8 cellular contexts compared by ENCODE assay signal in genomic region chr13:20197361-20197834, GRCh38. TPM values are rescaled to one million over a fixed set of nuclear protein-coding genes. Genes with fewer than 3 reads are reported as not detected.
DNase-seq lines count a peak whose midpoint lies in the region; ATAC-seq, FAIRE-seq and TF ChIP-seq lines count a peak whose summit lies in the region.

No MANE protein-coding gene starts in this region.

- peaks cover 4% of the 10 kb centered on the region for H3K9me3 Mint-ChIP-seq in activated T-cell treated with anti-CD3 and anti-CD28 coated beads, Interleukin-2, amount 50 U/mL, for 4 hours

- WGBS in liver: 4% methylated on average over 5 of the region's 5 CpGs

- H3K27ac ChIP-seq in liver (ENCODE audit: low read depth in 1 of 2, low read length in 2 of 2): no peak overlapping the region
- no peak overlapping the region for H3K27ac ChIP-seq in uterus

- peak; percentile 61 for DNase-seq in D341Med (ENCODE audit: low spot score)
- DNase-seq in NCI-H748 treated with DMSO at 0.1 percent for 48 hours (lab: John Stamatoyannopoulos, UW): peak; percentile 85
- peak; percentile 59 for DNase-seq in bronchial epithelial cell (ENCODE audit: low read depth)
- no peak for DNase-seq in uterus
- no peak for DNase-seq in activated T-cell treated with anti-CD3 and anti-CD28 coated beads, Interleukin-2, amount 50 U/mL, for 4 hours
- DNase-seq in activated CD4-positive, CD25-positive, alpha-beta regulatory T cell (lab: John Stamatoyannopoulos, UW): no peak

- H3K36me3 ChIP-seq in bronchial epithelial cell (ENCODE audit: control insufficient read depth, insufficient read depth, low read length) (no peaks in the 10 kb centered on the region), liver (ENCODE audit: control insufficient read depth in 4 of 4, insufficient read depth in 3 of 4, low read depth in 1 of 4, low read length in 3 of 4) (no peaks in the 10 kb centered on the region), uterus (no peaks in the 10 kb centered on the region)

- TF ChIP-seq CTCF in bronchial epithelial cell (IDR thresholded peaks at IDR 0.05; ENCODE audit: insufficient read depth, low read length, severe bottlenecking): peak; percentile 69
- TF ChIP-seq CTCF in liver (IDR thresholded peaks at IDR 0.05; ENCODE audit: low read depth, low read length, missing input control): peak; percentile 80
- TF ChIP-seq CTCF in uterus (IDR thresholded peaks at IDR 0.05): peak in 3 of 4 experiments; percentile 47 to 63 (median 58)

- FAIRE-seq in bronchial epithelial cell (lab: Jason Lieb, UNC): no peak

- H3K36me3 Mint-ChIP-seq in activated T-cell treated with anti-CD3 and anti-CD28 coated beads, Interleukin-2, amount 50 U/mL, for 4 hours (ENCODE audit: insufficient read depth): no peaks in the 10 kb centered on the region

- no peak overlapping the region for H3K4me3 ChIP-seq in bronchial epithelial cell (ENCODE audit: low read depth, low read length)
- H3K4me3 ChIP-seq in liver (ENCODE audit: low read depth in 1 of 3, low read length in 3 of 3): no peak overlapping the region
- no peak overlapping the region for H3K4me3 ChIP-seq in uterus

- H3K27me3 ChIP-seq in bronchial epithelial cell (ENCODE audit: control insufficient read depth, insufficient read depth, low read length) (no peaks in the 10 kb centered on the region), liver (ENCODE audit: control insufficient read depth in 4 of 4, insufficient read depth in 4 of 4, low read length in 3 of 4) (no peaks in the 10 kb centered on the region), uterus (peaks cover 0 to 12% of the 10 kb centered on the region in 2 donors)

- peaks cover 43% of the 10 kb centered on the region for H3K27me3 Mint-ChIP-seq in activated T-cell treated with anti-CD3 and anti-CD28 coated beads, Interleukin-2, amount 50 U/mL, for 4 hours (ENCODE audit: low read depth)

- TF ChIP-seq RAD21 in liver (IDR thresholded peaks at IDR 0.05): peak; percentile 86 to 87

- H3K9ac ChIP-seq in liver (ENCODE audit: low read depth in 1 of 2, low read length in 2 of 2): no peak overlapping the region

- ATAC-seq in GM21723 (IDR thresholded peaks at IDR 0.05; ENCODE audit: unreplicated experiment): peak; percentile 48
- ATAC-seq in activated T-cell treated with anti-CD3 and anti-CD28 coated beads, Interleukin-2, amount 50 U/mL, for 4 hours: no peak

- no peak for TF ChIP-seq POLR2A in uterus (IDR thresholded peaks at IDR 0.05)

- H3K4me1 Mint-ChIP-seq in activated T-cell treated with anti-CD3 and anti-CD28 coated beads, Interleukin-2, amount 50 U/mL, for 4 hours (ENCODE audit: low read depth): peaks cover 22% of the 10 kb centered on the region

- intact Hi-C loops in uterus (cut with DNase I; ENCODE audit: low total_unique reads): no loop called here

- H3K9me3 ChIP-seq in liver (ENCODE audit: control insufficient read depth in 4 of 4, low read length in 3 of 4): no peaks in the 10 kb centered on the region
- no peaks in the 10 kb centered on the region for H3K9me3 ChIP-seq in uterus

- H3K4me1 ChIP-seq in liver (ENCODE audit: control insufficient read depth in 4 of 4, insufficient read depth in 4 of 4, low read length in 3 of 4) (peaks cover 18 to 34% (median 24%) of the 10 kb centered on the region in 4 donors), uterus (peaks cover 0 to 10% of the 10 kb centered on the region in 2 donors)

- no peak overlapping the region for H3K4me3 Mint-ChIP-seq in activated T-cell treated with anti-CD3 and anti-CD28 coated beads, Interleukin-2, amount 50 U/mL, for 4 hours

TF ChIP-seq in liver, 16 proteins besides CTCF, POLR2A, EP300 and RAD21:
- no peak for TF ChIP-seq ZBTB33 (IDR thresholded peaks at IDR 0.05)
- TF ChIP-seq NR2F2 (IDR thresholded peaks at IDR 0.05): no peak
- TF ChIP-seq HNF4A (conservative IDR thresholded peaks at IDR 0.05): peak; percentile 12 to 13
- TF ChIP-seq MAX (IDR thresholded peaks at IDR 0.05): no peak
- peak in 1 of 2 donors; percentile 9 for TF ChIP-seq RXRA (IDR thresholded peaks at IDR 0.05)
- no peak for TF ChIP-seq JUND (IDR thresholded peaks at IDR 0.05)
- no peak for TF ChIP-seq TAF1 (conservative IDR thresholded peaks at IDR 0.05)
- no peak for TF ChIP-seq SP1 (IDR thresholded peaks at IDR 0.05)
- TF ChIP-seq FOXA1 (IDR thresholded peaks at IDR 0.05): no peak
- no peak for TF ChIP-seq REST (IDR thresholded peaks at IDR 0.05)
- TF ChIP-seq HNF4G (IDR thresholded peaks at IDR 0.05): no peak

RNA-seq across cellular contexts. Expression of gene GJB2, which starts 4.7 kb away (rescaled TPM):
- 192 and 432 TPM in 2 replicates for total RNA-seq in bronchial epithelial cell
- total RNA-seq in liver: 10 to 100 TPM in 1 of 2 donors, 1 to 10 TPM in 1; 8.0 to 50.1 TPM
- polyA plus RNA-seq in liver: 10 to 100 TPM; 17.6 to 23.6 TPM
- total RNA-seq in uterus: 1 to 10 TPM in 2 of 4 donors, not detected in 2; 1.2 to 2.5 TPM
- total RNA-seq in activated T-cell treated with anti-CD3 and anti-CD28 coated beads, Interleukin-2, amount 50 U/mL, for 4 hours: 1 to 10 TPM; 2.4 to 4.8 (median 4.4) TPM

RNA-seq across cellular contexts. Expression of gene GJB6, which starts 34.7 kb away (rescaled TPM):
- total RNA-seq in bronchial epithelial cell: 32.6 and 99.9 TPM in 2 replicates
- total RNA-seq in liver: under 1 TPM in 1 of 2 donors, not detected in 1; 0.08 TPM
- polyA plus RNA-seq in liver: under 1 TPM in 1 of 2 donors, not detected in 1; 0.06 TPM
- under 1 TPM in 1 of 4 donors, not detected in 3; 0.41 TPM for total RNA-seq in uterus
- 1 to 10 TPM; 3.1 to 5.1 (median 3.7) TPM for total RNA-seq in activated T-cell treated with anti-CD3 and anti-CD28 coated beads, Interleukin-2, amount 50 U/mL, for 4 hours

RNA-seq across cellular contexts. Expression of gene GJA3, which starts 36.5 kb away (rescaled TPM):
- total RNA-seq in bronchial epithelial cell: 0.26 and 1.5 TPM in 2 replicates
- total RNA-seq in liver: under 1 TPM in 1 of 2 donors, not detected in 1; 0.05 TPM
- under 1 TPM in 1 of 2 donors, not detected in 1; 0.02 TPM for polyA plus RNA-seq in liver
- under 1 TPM in 2 of 4 donors, not detected in 2; 0.07 to 0.37 TPM for total RNA-seq in uterus
- total RNA-seq in activated T-cell treated with anti-CD3 and anti-CD28 coated beads, Interleukin-2, amount 50 U/mL, for 4 hours: under 1 TPM; 0.08 to 0.53 (median 0.35) TPM

Comparison
In these comparisons a context has a peak if more than half of its experiments do, and no peak if none do; other contexts are left out.
1. DNase-seq: peak in D341Med (single experiment), NCI-H748 treated with DMSO at 0.1 percent for 48 hours (single experiment) and bronchial epithelial cell (single experiment); none in uterus (0 of 2), activated T-cell treated with anti-CD3 and anti-CD28 coated beads, Interleukin-2, amount 50 U/mL, for 4 hours (single experiment) and activated CD4-positive, CD25-positive, alpha-beta regulatory T cell (0 of 4).
2. Peak in every context shown above with its lines, with median percentiles within 50 percentile points of each other: CTCF ChIP-seq.